Comparison of ENCODE assay signal across 8 cellular contexts in the genomic region with DNA sequence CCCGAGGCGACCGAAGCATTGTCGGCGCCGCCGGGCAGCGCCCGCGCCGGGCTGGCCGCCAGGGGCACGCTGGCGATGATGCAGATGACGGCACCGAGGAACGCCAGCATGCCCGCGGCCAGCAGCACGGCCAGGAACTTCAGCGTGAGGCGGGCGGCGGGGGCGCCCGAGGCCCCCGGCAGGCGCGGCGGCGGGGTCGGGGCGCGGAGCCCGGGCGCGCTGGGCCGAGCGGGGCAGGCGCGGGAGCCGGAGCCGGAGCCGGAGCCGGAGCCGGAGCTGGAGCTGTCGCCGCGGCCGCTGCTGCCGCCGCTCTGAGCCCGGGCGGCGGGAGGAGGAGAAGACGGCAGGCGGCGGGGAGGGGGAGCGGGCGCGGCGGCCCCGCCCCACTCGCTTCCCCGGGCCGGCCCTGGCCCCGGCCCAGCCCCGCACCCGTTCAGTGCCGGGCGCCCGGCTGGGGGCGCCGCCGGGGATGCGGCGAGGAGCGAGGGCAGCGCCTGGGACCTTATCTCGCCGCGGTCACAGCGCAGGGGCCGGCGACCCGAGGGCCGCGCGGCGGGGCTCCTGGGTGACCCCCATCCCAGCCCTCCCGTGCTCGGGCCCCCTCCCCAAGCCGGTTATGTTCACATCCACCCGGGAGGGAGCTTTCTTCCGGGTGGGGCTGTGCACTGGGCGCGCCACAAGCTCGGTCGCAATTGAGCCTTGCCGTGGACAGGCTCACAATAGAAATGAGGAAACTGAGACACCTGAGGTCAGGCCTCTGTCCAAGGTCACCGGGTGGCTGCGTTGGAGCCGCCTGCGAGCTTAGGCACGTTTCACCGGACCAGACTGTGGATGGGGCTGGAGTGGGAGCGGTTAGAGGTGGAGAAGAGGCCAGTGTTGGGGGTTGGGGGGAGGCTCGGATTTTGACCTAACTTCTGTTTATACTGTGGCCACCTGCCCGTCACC. TPM values are rescaled to one million over a fixed set of nuclear protein-coding genes. Genes with fewer than 3 reads are reported as not detected.
DNase-seq lines count a peak whose midpoint lies in the region; ATAC-seq and TF ChIP-seq lines count a peak whose summit lies in the region.

A gene (minus strand): TSS at position 313 of the 945 bp plus-strand sequence.

- intact Hi-C loops in activated B cell treated with CpG ODN at 0.5 μM for 24 hours (cut with micrococcal nuclease): loop anchor here (2.0 to 5.0 kb wide), 3 partner anchors 52 to 111 kb away; a partner anchor contains a TSS
- intact Hi-C loops in dendritic cell treated with granulocyte-macrophage colony-stimulating factor and Interleukin-4, amounts not matched to agents 40 ng/mL and 50 ng/mL, for 4 days (cut with micrococcal nuclease): no loop called here

- no peaks in the 10 kb centered on the region for H3K9me3 Mint-ChIP-seq in activated B cell treated with CpG ODN at 0.5 μM for 24 hours
- no peaks in the 10 kb centered on the region for H3K9me3 Mint-ChIP-seq in dendritic cell treated with granulocyte-macrophage colony-stimulating factor and Interleukin-4, amounts not matched to agents 40 ng/mL and 50 ng/mL, for 4 days
- no peaks in the 10 kb centered on the region for H3K9me3 Mint-ChIP-seq in stimulated activated effector memory CD8-positive, alpha-beta T cell treated with anti-CD3 and anti-CD28 coated beads, Interleukin-12 subunit alpha, Interleukin-12 subunit beta, amount 100 ng/mL, for 72 hours

- peak; percentile 56 for ATAC-seq in activated B cell treated with CpG ODN at 0.5 μM for 24 hours (ENCODE audit: low read depth)
- peak; percentile 65 for ATAC-seq in stimulated activated effector memory CD8-positive, alpha-beta T cell treated with anti-CD3 and anti-CD28 coated beads, Interleukin-12 subunit alpha, Interleukin-12 subunit beta, amount 100 ng/mL, for 72 hours
- no peak for ATAC-seq in HG03045 (IDR thresholded peaks at IDR 0.05; ENCODE audit: unreplicated experiment)

- H3K36me3 Mint-ChIP-seq in activated B cell treated with CpG ODN at 0.5 μM for 24 hours (ENCODE audit: low read depth): no peaks in the 10 kb centered on the region
- H3K36me3 Mint-ChIP-seq in dendritic cell treated with granulocyte-macrophage colony-stimulating factor and Interleukin-4, amounts not matched to agents 40 ng/mL and 50 ng/mL, for 4 days (ENCODE audit: low read depth): no peaks in the 10 kb centered on the region
- peaks cover 5% of the 10 kb centered on the region for H3K36me3 Mint-ChIP-seq in stimulated activated effector memory CD8-positive, alpha-beta T cell treated with anti-CD3 and anti-CD28 coated beads, Interleukin-12 subunit alpha, Interleukin-12 subunit beta, amount 100 ng/mL, for 72 hours

- CTCF ChIA-PET in activated B cell treated with CpG ODN at 0.5 μM for 24 hours (lab: Charles Lee): interaction anchor here (0.8 to 1.1 kb wide), 4 partner anchors 8 to 119 kb away, joined by 3 to 8 read pairs (median 5); no protein-coding TSS in a partner anchor

- POLR2A ChIA-PET in activated B cell treated with CpG ODN at 0.5 μM for 24 hours (lab: Charles Lee): interaction anchor here (1.0 kb wide), 1 partner anchor 27 kb away, joined by 4 read pairs; a partner anchor contains a TSS

- DNase-seq in COR-L47 (lab: John Stamatoyannopoulos, UW) (peak; percentile 47), M059J (ENCODE audit: low read depth) (peak; percentile 48), activated B cell treated with CpG ODN at 0.5 μM for 24 hours (peak; percentile 33), left kidney (ENCODE audit: low read depth, low spot score) (peak; percentile 86), MV-4-11 (lab: John Stamatoyannopoulos, UW) (no peak)
- peak in 1 of 2 donors; percentile 67 for DNase-seq in stimulated activated effector memory CD8-positive, alpha-beta T cell treated with anti-CD3 and anti-CD28 coated beads, Interleukin-12 subunit alpha, Interleukin-12 subunit beta, amount 100 ng/mL, for 72 hours (ENCODE audit: low spot score in 2 of 2)

- TF ChIP-seq CTCF in activated B cell treated with CpG ODN at 0.5 μM for 24 hours (IDR thresholded peaks at IDR 0.05): no peak

- H3K4me3 Mint-ChIP-seq in activated B cell treated with CpG ODN at 0.5 μM for 24 hours: peak within 1 kb of the TSS; percentile 77
- peak within 1 kb of the TSS; percentile 30 for H3K4me3 Mint-ChIP-seq in dendritic cell treated with granulocyte-macrophage colony-stimulating factor and Interleukin-4, amounts not matched to agents 40 ng/mL and 50 ng/mL, for 4 days
- H3K4me3 Mint-ChIP-seq in stimulated activated effector memory CD8-positive, alpha-beta T cell treated with anti-CD3 and anti-CD28 coated beads, Interleukin-12 subunit alpha, Interleukin-12 subunit beta, amount 100 ng/mL, for 72 hours: peak within 1 kb of the TSS; percentile 77

- peaks cover 13% of the 10 kb centered on the region for H3K4me1 Mint-ChIP-seq in activated B cell treated with CpG ODN at 0.5 μM for 24 hours
- H3K4me1 Mint-ChIP-seq in dendritic cell treated with granulocyte-macrophage colony-stimulating factor and Interleukin-4, amounts not matched to agents 40 ng/mL and 50 ng/mL, for 4 days (ENCODE audit: low read depth): peaks cover 5% of the 10 kb centered on the region
- peaks cover 31% of the 10 kb centered on the region for H3K4me1 Mint-ChIP-seq in stimulated activated effector memory CD8-positive, alpha-beta T cell treated with anti-CD3 and anti-CD28 coated beads, Interleukin-12 subunit alpha, Interleukin-12 subunit beta, amount 100 ng/mL, for 72 hours

- peaks cover 53% of the 10 kb centered on the region for H3K27me3 Mint-ChIP-seq in activated B cell treated with CpG ODN at 0.5 μM for 24 hours
- peaks cover 76% of the 10 kb centered on the region for H3K27me3 Mint-ChIP-seq in dendritic cell treated with granulocyte-macrophage colony-stimulating factor and Interleukin-4, amounts not matched to agents 40 ng/mL and 50 ng/mL, for 4 days

- H3K27ac Mint-ChIP-seq in activated B cell treated with CpG ODN at 0.5 μM for 24 hours: no peak within 1 kb of the TSS
- no peak within 1 kb of the TSS for H3K27ac Mint-ChIP-seq in dendritic cell treated with granulocyte-macrophage colony-stimulating factor and Interleukin-4, amounts not matched to agents 40 ng/mL and 50 ng/mL, for 4 days
- peak within 1 kb of the TSS; percentile 50 for H3K27ac Mint-ChIP-seq in stimulated activated effector memory CD8-positive, alpha-beta T cell treated with anti-CD3 and anti-CD28 coated beads, Interleukin-12 subunit alpha, Interleukin-12 subunit beta, amount 100 ng/mL, for 72 hours

RNA-seq across cellular contexts. Expression of the gene that starts here (rescaled TPM):
- total RNA-seq in M059J (2014; rRNA removed; shearing (Covaris generic)): 0.76 and 1.9 TPM in 2 replicates
- 0.07 and 0.13 TPM in 2 replicates for total RNA-seq in activated B cell treated with CpG ODN at 0.5 μM for 24 hours

Comparison
In these comparisons a context has a peak if more than half of its experiments do, and no peak if none do; other contexts are left out.
1. Peak in DNase-seq and ATAC-seq in activated B cell treated with CpG ODN at 0.5 μM for 24 hours; RNA of the gene not detected or under 1 TPM.